9 cellular contexts compared by ENCODE assay signal in the genomic region with DNA sequence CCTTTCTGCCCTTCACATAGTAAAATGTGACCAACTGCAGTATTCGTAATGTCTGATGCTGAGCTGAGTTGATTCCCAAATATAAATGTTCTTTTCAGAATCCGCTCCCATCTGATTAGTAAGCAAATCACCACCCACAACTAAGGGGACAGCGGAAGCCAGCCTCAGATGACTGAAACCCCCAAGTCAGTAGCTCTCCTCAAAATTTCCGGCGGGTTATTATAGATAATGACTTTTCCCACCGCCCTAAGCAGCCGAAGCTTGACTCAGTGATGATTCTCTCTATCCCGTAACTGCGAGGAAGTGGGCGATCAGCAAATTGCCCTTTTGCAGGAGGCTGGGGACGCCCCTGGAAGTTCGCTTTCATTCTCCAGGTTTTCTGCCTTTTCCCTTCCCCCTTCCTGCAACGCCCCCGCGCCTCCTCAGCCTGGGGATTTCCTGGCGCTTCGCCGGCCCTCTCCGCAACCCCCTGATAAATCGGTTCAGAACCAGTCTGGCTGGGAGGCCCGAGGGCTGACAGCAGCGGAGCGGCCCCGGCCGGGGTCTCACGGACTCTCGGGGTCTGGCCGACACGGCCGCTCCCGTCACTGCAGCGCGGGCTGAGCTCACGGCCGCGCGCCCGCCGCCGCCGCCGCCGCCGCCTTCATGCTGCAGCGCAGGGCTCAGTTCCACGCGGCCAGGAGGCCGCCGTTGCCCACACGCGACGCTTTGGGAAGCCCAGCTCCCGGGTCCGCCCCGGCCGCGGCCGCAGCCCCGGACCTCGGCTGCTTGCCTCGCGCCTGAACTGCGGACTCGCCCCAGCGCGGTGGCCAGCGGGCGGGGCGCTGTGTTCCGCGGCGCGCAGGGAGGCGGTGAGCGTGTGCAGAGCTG. TPM values are rescaled to one million over a fixed set of nuclear protein-coding genes. Genes with fewer than 3 reads are reported as not detected.
DNase-seq lines count a peak whose midpoint lies in the region; ATAC-seq and TF ChIP-seq lines count a peak whose summit lies in the region.
"Had no signal": no experiment of that assay in that cellular context is flagged by ENCODE, and none has a peak within 500 bp of the region (broad histone marks: within the 10 kb centered on the region; RNA-seq: fewer than 3 reads in every experiment).

TSS of gene LRFN5 (plus strand) at position 628 of the 870 bp plus-strand sequence.

- intact Hi-C loops in CD8-positive, alpha-beta T cell (cut with DNase I, micrococcal nuclease) = no loop called here

- peaks cover 8% of the 10 kb centered on the region for H3K27me3 ChIP-seq in CD8-positive, alpha-beta T cell (ENCODE audit: insufficient read depth, low read length)
- H3K27me3 ChIP-seq in WERI-Rb-1 (ENCODE audit: insufficient read depth, low read depth, severe bottlenecking) = peaks cover 81% of the 10 kb centered on the region

- POLR2A ChIA-PET in CD8-positive, alpha-beta T cell (lab: Charles Lee) = no interaction called here

- H3K9me3 ChIP-seq in CD8-positive, alpha-beta T cell (ENCODE audit: low read length) = no peaks in the 10 kb centered on the region
- no peaks in the 10 kb centered on the region for H3K9me3 ChIP-seq in WERI-Rb-1 (ENCODE audit: severe bottlenecking)
- H3K9me3 ChIP-seq: neutrophil had no signal

- H3K27me3 Mint-ChIP-seq in CD8-positive, alpha-beta T cell (ENCODE audit: low read depth) = peaks cover 62% of the 10 kb centered on the region
- peaks cover 45% of the 10 kb centered on the region for H3K27me3 Mint-ChIP-seq in nephron progenitor cell (ENCODE audit: low read depth, poor library complexity)

- ATAC-seq in CD8-positive, alpha-beta T cell = no peak
- ATAC-seq in HG02884 (IDR thresholded peaks at IDR 0.05; ENCODE audit: unreplicated experiment) = peak; percentile 37
- no peak for ATAC-seq in HG03135 (IDR thresholded peaks at IDR 0.05; ENCODE audit: unreplicated experiment)

- H3K36me3 Mint-ChIP-seq in CD8-positive, alpha-beta T cell = no peaks in the 10 kb centered on the region
- no peaks in the 10 kb centered on the region for H3K36me3 Mint-ChIP-seq in nephron progenitor cell (ENCODE audit: low read depth)

- no peak for DNase-seq in CD8-positive, alpha-beta T cell
- DNase-seq in WERI-Rb-1 (no peak), fibroblast of peridontal ligament (ENCODE audit: extremely low read depth) (peak; percentile 25), nephron progenitor cell (peak; percentile 65), GOT3 (lab: John Stamatoyannopoulos, UW) (no peak)
- no peak for DNase-seq in stimulated activated naive CD4-positive, alpha-beta T cell (lab: John Stamatoyannopoulos, UW)

- H3K27ac ChIP-seq in CD8-positive, alpha-beta T cell (ENCODE audit: low read depth, low read length) = no peak within 1 kb of the TSS
- H3K27ac ChIP-seq in WERI-Rb-1 = no peak within 1 kb of the TSS
- H3K27ac ChIP-seq: neutrophil had no signal

- H3K36me3 ChIP-seq in CD8-positive, alpha-beta T cell (ENCODE audit: insufficient read depth, low read length) = no peaks in the 10 kb centered on the region
- no peaks in the 10 kb centered on the region for H3K36me3 ChIP-seq in WERI-Rb-1
- H3K36me3 ChIP-seq: neutrophil had no signal

- H3K4me1 Mint-ChIP-seq in CD8-positive, alpha-beta T cell (ENCODE audit: low read depth) = peaks cover 27% of the 10 kb centered on the region
- peaks cover 65% of the 10 kb centered on the region for H3K4me1 Mint-ChIP-seq in nephron progenitor cell

- CTCF ChIA-PET in CD8-positive, alpha-beta T cell (lab: Charles Lee) = no interaction called here

- TF ChIP-seq CTCF in CD8-positive, alpha-beta T cell (IDR thresholded peaks at IDR 0.05) = no peak
- TF ChIP-seq CTCF in WERI-Rb-1 (IDR thresholded peaks at IDR 0.05; ENCODE audit: low read depth, low read length) = no peak
- no peak for TF ChIP-seq CTCF in nephron progenitor cell (IDR thresholded peaks at IDR 0.05)

- peak within 1 kb of the TSS; percentile 74 for H3K4me3 Mint-ChIP-seq in CD8-positive, alpha-beta T cell
- peak within 1 kb of the TSS; percentile 96 for H3K4me3 Mint-ChIP-seq in nephron progenitor cell

- peaks cover 29% of the 10 kb centered on the region for H3K4me1 ChIP-seq in CD8-positive, alpha-beta T cell (ENCODE audit: insufficient read depth, low read length)

- peak within 1 kb of the TSS; percentile 29 for H3K4me3 ChIP-seq in CD8-positive, alpha-beta T cell (ENCODE audit: low read depth, low read length)
- H3K4me3 ChIP-seq in WERI-Rb-1 (ENCODE audit: low read depth, low read length) = peak within 1 kb of the TSS; percentile 42

- no peak within 1 kb of the TSS for H3K27ac Mint-ChIP-seq in CD8-positive, alpha-beta T cell
- H3K27ac Mint-ChIP-seq in nephron progenitor cell = peak within 1 kb of the TSS; percentile 78

- H3K9me3 Mint-ChIP-seq in CD8-positive, alpha-beta T cell = no peaks in the 10 kb centered on the region
- no peaks in the 10 kb centered on the region for H3K9me3 Mint-ChIP-seq in nephron progenitor cell

RNA-seq across cellular contexts. Expression of gene LRFN5, which starts in this region (rescaled TPM):
- total RNA-seq in CD8-positive, alpha-beta T cell = not detected

Comparison
In these comparisons a context has a peak if more than half of its experiments do, and no peak if none do; other contexts are left out.
1. DNase-seq: peak in fibroblast of peridontal ligament (single experiment) and nephron progenitor cell (single experiment); none in CD8-positive, alpha-beta T cell (0 of 7), WERI-Rb-1 (single experiment), GOT3 (single experiment) and stimulated activated naive CD4-positive, alpha-beta T cell (0 of 6).